In the genomic region with DNA sequence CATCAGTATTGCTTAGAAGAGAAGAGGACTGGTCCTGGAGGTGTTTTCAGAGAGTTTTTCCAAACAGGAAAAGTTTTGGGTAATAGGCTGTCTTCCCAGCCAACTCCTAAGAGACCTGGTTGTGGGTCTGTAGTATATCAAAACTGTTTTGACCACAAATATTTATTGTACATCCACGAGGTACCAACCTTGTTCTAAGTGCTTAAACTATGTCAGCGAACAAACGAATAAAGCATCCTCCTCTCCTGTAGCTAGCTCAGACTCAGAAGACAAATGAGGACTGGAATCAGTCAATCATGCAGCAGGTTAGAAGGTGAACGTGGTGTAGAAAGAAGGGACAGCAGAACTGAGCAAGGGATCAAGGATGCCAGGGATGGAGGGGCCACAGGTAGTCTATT, we compare ENCODE assay signal across 17 cellular contexts.
DNase-seq lines count a peak whose midpoint lies in the region; ATAC-seq lines count a peak whose summit lies in the region.
"Had no signal": no experiment of that assay in that cellular context is flagged by ENCODE, and none has a peak within 500 bp of the region (broad histone marks: within the 10 kb centered on the region; RNA-seq: fewer than 3 reads in every experiment).

No MANE protein-coding gene starts in this region.

- no peaks in the 10 kb centered on the region for H4K20me1 ChIP-seq in BLaER1

- peak; percentile 50 for ATAC-seq in activated CD8-positive, alpha-beta T cell treated with anti-CD3 and anti-CD28 coated beads, Interleukin-2, amount 10 ng/mL, durations not matched to agents 7 days and 5 days
- ATAC-seq in GM18861 (IDR thresholded peaks at IDR 0.05; ENCODE audit: unreplicated experiment) = no peak
- no peak for ATAC-seq in HG03342 (IDR thresholded peaks at IDR 0.05; ENCODE audit: unreplicated experiment)
- ATAC-seq: foreskin keratinocyte, left colon, pancreas had no signal

- H3K9me3 Mint-ChIP-seq in CD8-positive, alpha-beta memory T cell = peaks cover 0 to 7% (median 5%) of the 10 kb centered on the region in 5 donors
- H3K9me3 Mint-ChIP-seq in activated CD8-positive, alpha-beta T cell treated with anti-CD3 and anti-CD28 coated beads, Interleukin-2, amount 10 ng/mL, durations not matched to agents 7 days and 5 days (ENCODE audit: insufficient read depth) = peaks cover 8% of the 10 kb centered on the region

- peaks cover 24 to 50% (median 27%) of the 10 kb centered on the region in 3 donors for H3K4me1 Mint-ChIP-seq in CD8-positive, alpha-beta memory T cell
- peaks cover 24% of the 10 kb centered on the region for H3K4me1 Mint-ChIP-seq in activated CD8-positive, alpha-beta T cell treated with anti-CD3 and anti-CD28 coated beads, Interleukin-2, amount 10 ng/mL, durations not matched to agents 7 days and 5 days (ENCODE audit: low read depth)
- H3K4me1 Mint-ChIP-seq: CD14-positive monocyte had no signal

- CTCF ChIA-PET in CD8-positive, alpha-beta memory T cell (lab: Charles Lee) = interaction anchor here (1.5 to 6.8 kb wide), 6 partner anchors 9 to 177 kb away, joined by 3 to 68 read pairs (median 6); no protein-coding TSS in a partner anchor
- CTCF ChIA-PET in activated CD8-positive, alpha-beta T cell treated with anti-CD3 and anti-CD28 coated beads, Interleukin-2, amount 10 ng/mL, durations not matched to agents 7 days and 5 days (lab: Charles Lee) = interaction anchor here (1.0 to 3.6 kb wide), 9 partner anchors 9 to 152 kb away, joined by 3 to 60 read pairs (median 8); no protein-coding TSS in a partner anchor

- peak overlapping the region; percentile 93 for H3K27ac ChIP-seq in BLaER1
- peak overlapping the region; percentile 27 for H3K27ac ChIP-seq in CD8-positive, alpha-beta memory T cell (ENCODE audit: low read depth, low read length)
- H3K27ac ChIP-seq in muscle layer of duodenum (ENCODE audit: low read length) = no peak overlapping the region
- H3K27ac ChIP-seq: foreskin keratinocyte, pancreas, PC-9, SK-N-MC, tibial nerve had no signal

- POLR2A ChIA-PET in CD8-positive, alpha-beta memory T cell (lab: Charles Lee) = interaction anchor here (0.6 to 1.0 kb wide), 3 partner anchors 13 to 140 kb away, joined by 3 to 6 read pairs (median 3); no protein-coding TSS in a partner anchor
- POLR2A ChIA-PET in activated CD8-positive, alpha-beta T cell treated with anti-CD3 and anti-CD28 coated beads, Interleukin-2, amount 10 ng/mL, durations not matched to agents 7 days and 5 days (lab: Charles Lee) = interaction anchor here (0.6 to 1.3 kb wide), 2 partner anchors 12 to 140 kb away, joined by 3 read pairs; no protein-coding TSS in a partner anchor

- no peak for DNase-seq in CD8-positive, alpha-beta memory T cell
- no peak for DNase-seq in activated CD8-positive, alpha-beta T cell treated with anti-CD3 and anti-CD28 coated beads, Interleukin-2, amount 10 ng/mL, durations not matched to agents 7 days and 5 days
- DNase-seq in NCI-H82 (lab: John Stamatoyannopoulos, UW) = no peak
- DNase-seq: cerebellar nuclear complex, foreskin keratinocyte, left colon, NCI-H2029, NCI-H526, pancreas, PC-9 had no signal

- peak overlapping the region; percentile 77 for H3K9ac ChIP-seq in BLaER1

- H3K27me3 ChIP-seq in BLaER1 (no peaks in the 10 kb centered on the region), muscle layer of duodenum (ENCODE audit: low read depth, low read length) (no peaks in the 10 kb centered on the region)
- H3K27me3 ChIP-seq in CD8-positive, alpha-beta memory T cell (ENCODE audit: insufficient read depth, low read length, poor library complexity, severe bottlenecking) = no peaks in the 10 kb centered on the region
- H3K27me3 ChIP-seq: pancreas had no signal

- H3K36me3 ChIP-seq in BLaER1 (peaks cover 41% of the 10 kb centered on the region), muscle layer of duodenum (ENCODE audit: control insufficient read depth in 1 of 2, insufficient read depth in 2 of 2, low read length in 2 of 2) (no peaks in the 10 kb centered on the region)
- H3K36me3 ChIP-seq in CD8-positive, alpha-beta memory T cell (ENCODE audit: insufficient read depth, low read length) = no peaks in the 10 kb centered on the region
- H3K36me3 ChIP-seq: pancreas, tibial nerve had no signal

- H3K9me3 ChIP-seq in BLaER1 = peaks cover 26% of the 10 kb centered on the region
- H3K9me3 ChIP-seq in CD8-positive, alpha-beta memory T cell (ENCODE audit: low read length) = no peaks in the 10 kb centered on the region
- H3K9me3 ChIP-seq in muscle layer of duodenum (ENCODE audit: control insufficient read depth in 1 of 2, low read length in 2 of 2) = peaks cover 0 to 6% of the 10 kb centered on the region in 2 donors
- H3K9me3 ChIP-seq: pancreas had no signal

- peak overlapping the region; percentile 71 to 91 (median 81) for H3K4me3 Mint-ChIP-seq in CD8-positive, alpha-beta memory T cell
- H3K4me3 Mint-ChIP-seq in activated CD8-positive, alpha-beta T cell treated with anti-CD3 and anti-CD28 coated beads, Interleukin-2, amount 10 ng/mL, durations not matched to agents 7 days and 5 days = peak overlapping the region; percentile 62
- H3K4me3 Mint-ChIP-seq: CD14-positive monocyte had no signal

- peaks cover 84% of the 10 kb centered on the region for H3K4me1 ChIP-seq in BLaER1
- H3K4me1 ChIP-seq in CD8-positive, alpha-beta memory T cell (ENCODE audit: insufficient read depth, low read length) = peaks cover 11% of the 10 kb centered on the region
- H3K4me1 ChIP-seq in muscle layer of duodenum (ENCODE audit: control insufficient read depth in 1 of 2, insufficient read depth in 2 of 2, low read length in 2 of 2) = peaks cover 0 to 4% of the 10 kb centered on the region in 2 donors
- H3K4me1 ChIP-seq: foreskin keratinocyte, pancreas had no signal

- peak overlapping the region; percentile 54 for H3K4me3 ChIP-seq in BLaER1
- peak overlapping the region; percentile 59 for H3K4me3 ChIP-seq in CD8-positive, alpha-beta memory T cell (ENCODE audit: low read length)
- H3K4me3 ChIP-seq in muscle layer of duodenum (ENCODE audit: low read depth in 1 of 2, low read length in 2 of 2) = peak overlapping the region; percentile 5 to 46
- H3K4me3 ChIP-seq: pancreas, PC-9, SK-N-MC had no signal

- peaks cover 0 to 15% (median 0%) of the 10 kb centered on the region in 3 donors for H3K36me3 Mint-ChIP-seq in CD8-positive, alpha-beta memory T cell
- H3K36me3 Mint-ChIP-seq in activated CD8-positive, alpha-beta T cell treated with anti-CD3 and anti-CD28 coated beads, Interleukin-2, amount 10 ng/mL, durations not matched to agents 7 days and 5 days (ENCODE audit: low read depth) = peaks cover 15% of the 10 kb centered on the region
- H3K36me3 Mint-ChIP-seq: CD14-positive monocyte had no signal

- peaks cover 0 to 2% of the 10 kb centered on the region in 2 donors for H3K27me3 Mint-ChIP-seq in CD8-positive, alpha-beta memory T cell
- peaks cover 3% of the 10 kb centered on the region for H3K27me3 Mint-ChIP-seq in activated CD8-positive, alpha-beta T cell treated with anti-CD3 and anti-CD28 coated beads, Interleukin-2, amount 10 ng/mL, durations not matched to agents 7 days and 5 days (ENCODE audit: low read depth)

- H3K27ac Mint-ChIP-seq in CD8-positive, alpha-beta memory T cell = peak overlapping the region; percentile 73 to 96 (median 94)
- H3K27ac Mint-ChIP-seq in activated CD8-positive, alpha-beta T cell treated with anti-CD3 and anti-CD28 coated beads, Interleukin-2, amount 10 ng/mL, durations not matched to agents 7 days and 5 days = peak overlapping the region; percentile 70

- H3K4me2 ChIP-seq in BLaER1 = peak overlapping the region; percentile 81
- H3K4me2 ChIP-seq: PC-9 had no signal
